29 cellular contexts compared by ENCODE assay signal in the genomic region with DNA sequence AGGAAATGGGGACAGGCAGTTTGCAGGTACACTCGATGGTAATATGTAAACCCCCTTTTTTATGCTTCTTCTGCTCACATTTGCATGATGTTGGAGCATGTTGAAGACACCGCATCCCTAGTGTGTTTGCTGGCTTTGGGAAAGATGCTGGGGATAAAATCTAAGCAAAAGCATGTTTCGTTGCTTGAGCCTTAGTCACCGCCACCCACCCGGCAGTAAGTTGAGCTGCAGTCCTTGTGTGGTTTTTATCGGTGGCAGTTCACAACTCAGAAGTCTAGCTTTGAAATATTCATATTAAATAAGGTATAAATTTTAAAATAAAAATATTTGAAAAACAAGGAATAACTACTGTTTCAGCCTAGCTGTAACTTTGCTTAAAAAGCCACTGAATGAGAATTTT.
"Had no signal": no experiment of that assay in that cellular context is flagged by ENCODE, and none has a peak within 500 bp of the region (broad histone marks: within the 10 kb centered on the region; RNA-seq: fewer than 3 reads in every experiment).

No MANE protein-coding gene starts in this region.

- H2AFZ ChIP-seq: hepatocyte had no signal

- ATAC-seq: activated CD8-positive, alpha-beta memory T cell treated with anti-CD3 and anti-CD28 coated beads, Interleukin-2, amount 10 ng/mL, durations not matched to agents 7 days and 5 days; activated CD8-positive, alpha-beta T cell treated with anti-CD3 and anti-CD28 coated beads, Interleukin-2, amount 10 ng/mL, durations not matched to agents 7 days and 5 days; activated naive CD8-positive, alpha-beta T cell treated with anti-CD3 and anti-CD28 coated beads, Interleukin-2, amount 50 U/mL, for 24 hours; gastroesophageal sphincter; left cardiac atrium; pancreas; stimulated activated naive B cell treated with anti-CD40 and anti-IgM and Interleukin-4, amounts not matched to agents 10 μg/mL and 1 μg/mL and 100 μg/mL, for 72 hours; WTC11 had no signal

- H3K36me3 Mint-ChIP-seq: activated CD8-positive, alpha-beta memory T cell treated with anti-CD3 and anti-CD28 coated beads, Interleukin-2, amount 10 ng/mL, durations not matched to agents 7 days and 5 days; activated naive CD4-positive, alpha-beta T cell treated with anti-CD3 and anti-CD28 coated beads, Interleukin-2, amount 50 U/mL, for 24 hours; stimulated activated naive B cell treated with anti-CD40 and anti-IgM and Interleukin-4, amounts not matched to agents 10 μg/mL and 1 μg/mL and 100 μg/mL, for 72 hours had no signal

- H3K27ac ChIP-seq: gastroesophageal sphincter, hepatocyte, neutrophil, pancreas, prostate gland, stomach, thyroid gland, upper lobe of left lung had no signal

- H3K4me1 ChIP-seq: pancreas, prostate gland, thyroid gland, upper lobe of left lung had no signal

- H3K27me3 Mint-ChIP-seq: activated naive CD4-positive, alpha-beta T cell treated with anti-CD3 and anti-CD28 coated beads, Interleukin-2, amount 50 U/mL, for 24 hours; stimulated activated naive B cell treated with anti-CD40 and anti-IgM and Interleukin-4, amounts not matched to agents 10 μg/mL and 1 μg/mL and 100 μg/mL, for 72 hours had no signal

- H3K9me3 Mint-ChIP-seq: activated naive CD4-positive, alpha-beta T cell treated with anti-CD3 and anti-CD28 coated beads, Interleukin-2, amount 50 U/mL, for 24 hours; activated naive CD8-positive, alpha-beta T cell treated with anti-CD3 and anti-CD28 coated beads, Interleukin-2, amount 50 U/mL, for 24 hours; activated T-helper 2 cell treated with anti-CD3 and anti-CD28 coated beads, Interferon-gamma antibody, Interleukin-2, Interleukin-4, amounts not matched to agents 10 μg/mL and 5 μg/mL and 100 μg/mL, durations not matched to agents 14 hours and 24 hours and 36 hours; central memory CD8-positive, alpha-beta T cell; dendritic cell treated with granulocyte-macrophage colony-stimulating factor and Interleukin-4, amounts not matched to agents 40 ng/mL and 50 ng/mL, for 4 days; nephron progenitor cell; stimulated activated naive B cell treated with anti-CD40 and anti-IgM and Interleukin-4, amounts not matched to agents 10 μg/mL and 1 μg/mL and 100 μg/mL, for 72 hours; T-helper 1 cell treated with Interleukin-12 subunit alpha and Interleukin-12 subunit beta and Interleukin-4 antibody, amounts not matched to agents 30 μg/mL and 1 μg/mL, for 36 hours; WTC11 had no signal

- H3K27me3 ChIP-seq: gastroesophageal sphincter, hepatocyte, pancreas, stomach, thyroid gland, upper lobe of left lung had no signal

- H3K27ac Mint-ChIP-seq: activated CD8-positive, alpha-beta memory T cell treated with anti-CD3 and anti-CD28 coated beads, Interleukin-2, amount 10 ng/mL, durations not matched to agents 7 days and 5 days; activated CD8-positive, alpha-beta T cell treated with anti-CD3 and anti-CD28 coated beads, Interleukin-2, amount 10 ng/mL, durations not matched to agents 7 days and 5 days; activated naive CD4-positive, alpha-beta T cell treated with anti-CD3 and anti-CD28 coated beads, Interleukin-2, amount 50 U/mL, for 24 hours; activated naive CD8-positive, alpha-beta T cell treated with anti-CD3 and anti-CD28 coated beads, Interleukin-2, amount 50 U/mL, for 24 hours; activated T-helper 2 cell treated with anti-CD3 and anti-CD28 coated beads, Interferon-gamma antibody, Interleukin-2, Interleukin-4, amounts not matched to agents 10 μg/mL and 5 μg/mL and 100 μg/mL, durations not matched to agents 14 hours and 24 hours and 36 hours; dendritic cell treated with granulocyte-macrophage colony-stimulating factor and Interleukin-4, amounts not matched to agents 40 ng/mL and 50 ng/mL, for 4 days; nephron progenitor cell; stimulated activated naive B cell treated with anti-CD40 and anti-IgM and Interleukin-4, amounts not matched to agents 10 μg/mL and 1 μg/mL and 100 μg/mL, for 72 hours; T-helper 1 cell treated with Interleukin-12 subunit alpha and Interleukin-12 subunit beta and Interleukin-4 antibody, amounts not matched to agents 30 μg/mL and 1 μg/mL, for 36 hours; WTC11 had no signal

- H3K4me3 ChIP-seq: gastroesophageal sphincter, hepatocyte, pancreas, prostate gland, stomach, thyroid gland, upper lobe of left lung had no signal

- H3K4me2 ChIP-seq: hepatocyte had no signal

- H3K9me3 ChIP-seq: gastroesophageal sphincter, neutrophil, pancreas, prostate gland, stomach, thyroid gland, upper lobe of left lung had no signal

- H3K4me1 Mint-ChIP-seq: activated naive CD4-positive, alpha-beta T cell treated with anti-CD3 and anti-CD28 coated beads, Interleukin-2, amount 50 U/mL, for 24 hours; activated naive CD8-positive, alpha-beta T cell treated with anti-CD3 and anti-CD28 coated beads, Interleukin-2, amount 50 U/mL, for 24 hours; central memory CD8-positive, alpha-beta T cell; nephron progenitor cell; stimulated activated naive B cell treated with anti-CD40 and anti-IgM and Interleukin-4, amounts not matched to agents 10 μg/mL and 1 μg/mL and 100 μg/mL, for 72 hours had no signal

- H3K4me3 Mint-ChIP-seq: activated CD8-positive, alpha-beta memory T cell treated with anti-CD3 and anti-CD28 coated beads, Interleukin-2, amount 10 ng/mL, durations not matched to agents 7 days and 5 days; activated CD8-positive, alpha-beta T cell treated with anti-CD3 and anti-CD28 coated beads, Interleukin-2, amount 10 ng/mL, durations not matched to agents 7 days and 5 days; activated naive CD4-positive, alpha-beta T cell treated with anti-CD3 and anti-CD28 coated beads, Interleukin-2, amount 50 U/mL, for 24 hours; activated naive CD8-positive, alpha-beta T cell treated with anti-CD3 and anti-CD28 coated beads, Interleukin-2, amount 50 U/mL, for 24 hours; central memory CD8-positive, alpha-beta T cell; dendritic cell treated with granulocyte-macrophage colony-stimulating factor and Interleukin-4, amounts not matched to agents 40 ng/mL and 50 ng/mL, for 4 days; nephron progenitor cell; stimulated activated naive B cell treated with anti-CD40 and anti-IgM and Interleukin-4, amounts not matched to agents 10 μg/mL and 1 μg/mL and 100 μg/mL, for 72 hours; T-helper 1 cell treated with Interleukin-12 subunit alpha and Interleukin-12 subunit beta and Interleukin-4 antibody, amounts not matched to agents 30 μg/mL and 1 μg/mL, for 36 hours; WTC11 had no signal

- H3K79me2 ChIP-seq: hepatocyte had no signal

- H3K36me3 ChIP-seq: neutrophil, prostate gland had no signal

- DNase-seq: activated CD4-positive, alpha-beta T cell treated with anti-CD3 and anti-CD28 coated beads, Interleukin-2, amount 50 U/mL, for 1 hour; activated CD8-positive, alpha-beta memory T cell treated with anti-CD3 and anti-CD28 coated beads, Interleukin-2, amount 10 ng/mL, durations not matched to agents 7 days and 5 days; activated CD8-positive, alpha-beta T cell treated with anti-CD3 and anti-CD28 coated beads, Interleukin-2, amount 10 ng/mL, durations not matched to agents 7 days and 5 days; activated naive CD8-positive, alpha-beta T cell treated with anti-CD3 and anti-CD28 coated beads, Interleukin-2, amount 50 U/mL, for 24 hours; activated T-cell treated with anti-CD3 and anti-CD28 coated beads, Interleukin-2, amount 50 U/mL, for 48 hours; effector CD4-positive, alpha-beta T cell; islet precursor cell; left cardiac atrium; mammary epithelial cell; nephron progenitor cell; pancreas; retina; stimulated activated CD4-positive, alpha-beta T cell treated with anti-CD3 and anti-CD28 coated beads, Interleukin-15, amount 100 ng/mL, for 24 hours; stimulated activated CD4-positive, alpha-beta T cell treated with anti-CD3 and anti-CD28 coated beads, Interleukin-2, amount 100 ng/mL, for 24 hours; stimulated activated naive B cell treated with anti-CD40 and anti-IgM and Interleukin-4, amounts not matched to agents 10 μg/mL and 1 μg/mL and 100 μg/mL, for 72 hours; stomach; T1000; thyroid gland; upper lobe of left lung had no signal
